Comparison of ENCODE assay signal across 1 cellular context in the genomic region with DNA sequence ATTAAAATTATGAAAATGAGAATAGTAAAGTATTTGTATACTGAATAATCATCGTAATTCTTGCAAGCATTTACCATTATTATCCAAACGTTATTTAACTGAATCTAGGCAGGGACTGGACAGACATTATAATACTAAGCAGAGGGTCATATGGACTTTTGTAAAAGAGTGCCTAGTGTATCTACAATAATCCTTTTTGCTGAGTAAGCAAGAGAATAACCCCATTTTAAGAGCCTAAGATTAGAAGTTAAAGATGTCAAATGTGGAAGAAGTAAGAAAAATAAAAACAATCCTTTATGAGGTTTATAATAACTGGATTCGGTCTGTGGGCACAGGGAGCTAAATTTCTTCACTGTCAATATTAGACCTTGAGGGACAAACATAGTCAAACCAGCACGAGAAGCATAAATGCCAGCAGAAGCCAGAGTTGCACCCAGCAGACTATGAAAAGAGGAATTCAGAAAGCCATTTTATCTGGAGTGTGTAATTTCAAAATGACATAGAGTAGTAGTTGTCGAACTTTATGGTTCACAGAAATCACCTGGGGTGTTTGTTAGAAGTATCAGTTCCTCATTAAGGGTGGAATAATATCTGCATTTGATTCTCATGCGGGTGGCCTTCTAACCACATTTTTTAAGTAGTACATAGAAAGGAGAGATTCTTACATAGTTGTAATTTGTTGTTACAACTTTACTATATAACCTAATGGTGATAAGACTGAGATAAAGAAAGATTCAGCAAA.
A peak's percentile ranks its signal among the peaks of the same experiment; 100 is the strongest.
TF ChIP-seq lines count a peak whose summit lies in the region.

No MANE protein-coding gene starts in this region.

TF ChIP-seq in HepG2, 621 proteins besides CTCF, POLR2A, EP300 and RAD21 (continued from another document):
- TF ChIP-seq MAFK (conservative IDR thresholded peaks at IDR 0.05 in 1 of 2, IDR thresholded peaks at IDR 0.05 in 1 of 2; ENCODE audit: low read length in 2 of 2) (peak; percentile 85 to 92), MAFF (IDR thresholded peaks at IDR 0.05; ENCODE audit: low read depth, low read length) (peak; percentile 88)
TF ChIP-seq in HepG2: peak in this region for 2.
